In genomic region chr16:81863630-81864352, GRCh38 we compare ENCODE assay signal across 9 cellular contexts.
A peak's percentile ranks its signal among the peaks of the same experiment; 100 is the strongest.
DNase-seq lines count a peak whose midpoint lies in the region; ATAC-seq and TF ChIP-seq lines count a peak whose summit lies in the region.
"Had no signal": no experiment of that assay in that cellular context is flagged by ENCODE, and none has a peak within 500 bp of the region (broad histone marks: within the 10 kb centered on the region; RNA-seq: fewer than 3 reads in every experiment).

No MANE protein-coding gene starts in this region.

- TF ChIP-seq CTCF in activated B cell treated with CpG ODN at 0.5 μM for 24 hours (IDR thresholded peaks at IDR 0.05): no peak

- no peaks in the 10 kb centered on the region for H3K4me1 ChIP-seq in SJCRH30

- H3K27me3 Mint-ChIP-seq in activated B cell treated with CpG ODN at 0.5 μM for 24 hours: no peaks in the 10 kb centered on the region
- H3K27me3 Mint-ChIP-seq in activated T-helper 2 cell treated with anti-CD3 and anti-CD28 coated beads, Interferon-gamma antibody, Interleukin-2, Interleukin-4, amounts not matched to agents 10 μg/mL and 5 μg/mL and 100 μg/mL, durations not matched to agents 14 hours and 24 hours and 36 hours (ENCODE audit: low read depth): no peaks in the 10 kb centered on the region

- no peak overlapping the region for H3K4me3 ChIP-seq in SJCRH30

- CTCF ChIA-PET in activated B cell treated with CpG ODN at 0.5 μM for 24 hours (lab: Charles Lee): interaction anchor here (0.6 to 1.4 kb wide), 4 partner anchors 10 to 89 kb away, joined by 3 to 10 read pairs (median 3); no protein-coding TSS in a partner anchor

- H3K9me3 Mint-ChIP-seq in activated B cell treated with CpG ODN at 0.5 μM for 24 hours: no peaks in the 10 kb centered on the region
- H3K9me3 Mint-ChIP-seq in activated T-helper 2 cell treated with anti-CD3 and anti-CD28 coated beads, Interferon-gamma antibody, Interleukin-2, Interleukin-4, amounts not matched to agents 10 μg/mL and 5 μg/mL and 100 μg/mL, durations not matched to agents 14 hours and 24 hours and 36 hours: no peaks in the 10 kb centered on the region

- intact Hi-C loops in activated B cell treated with CpG ODN at 0.5 μM for 24 hours (cut with micrococcal nuclease): loop anchor here (1.0 to 10.0 kb wide), 3 partner anchors 21 to 859 kb away; partner anchors contain the start of genes CENPN and CMC2
- intact Hi-C loops in activated T-helper 2 cell treated with anti-CD3 and anti-CD28 coated beads, Interferon-gamma antibody, Interleukin-2, Interleukin-4, amounts not matched to agents 10 μg/mL and 5 μg/mL and 100 μg/mL, durations not matched to agents 14 hours and 24 hours and 36 hours (cut with micrococcal nuclease): no loop called here

- H3K36me3 ChIP-seq in SJCRH30: no peaks in the 10 kb centered on the region

- DNase-seq in activated B cell treated with CpG ODN at 0.5 μM for 24 hours: no peak
- no peak for DNase-seq in activated T-helper 2 cell treated with anti-CD3 and anti-CD28 coated beads, Interferon-gamma antibody, Interleukin-2, Interleukin-4, amounts not matched to agents 10 μg/mL and 5 μg/mL and 100 μg/mL, durations not matched to agents 14 hours and 24 hours and 36 hours (ENCODE audit: low spot score)
- no peak for DNase-seq in GF-D8 (lab: John Stamatoyannopoulos, UW)
- no peak for DNase-seq in activated CD4-positive, alpha-beta T cell treated with anti-CD3 and anti-CD28 coated beads for 1 hour
- no peak for DNase-seq in SJCRH30
- DNase-seq: SHP77 had no signal

- H3K27ac Mint-ChIP-seq in activated B cell treated with CpG ODN at 0.5 μM for 24 hours: peak overlapping the region; percentile 88
- H3K27ac Mint-ChIP-seq in activated T-helper 2 cell treated with anti-CD3 and anti-CD28 coated beads, Interferon-gamma antibody, Interleukin-2, Interleukin-4, amounts not matched to agents 10 μg/mL and 5 μg/mL and 100 μg/mL, durations not matched to agents 14 hours and 24 hours and 36 hours: no peak overlapping the region

- H3K36me3 Mint-ChIP-seq in activated B cell treated with CpG ODN at 0.5 μM for 24 hours (ENCODE audit: low read depth): peaks cover 76% of the 10 kb centered on the region
- H3K36me3 Mint-ChIP-seq in activated T-helper 2 cell treated with anti-CD3 and anti-CD28 coated beads, Interferon-gamma antibody, Interleukin-2, Interleukin-4, amounts not matched to agents 10 μg/mL and 5 μg/mL and 100 μg/mL, durations not matched to agents 14 hours and 24 hours and 36 hours (ENCODE audit: low read depth): no peaks in the 10 kb centered on the region

- no peak overlapping the region for H3K27ac ChIP-seq in SJCRH30

- ATAC-seq in GM18502 (IDR thresholded peaks at IDR 0.05; ENCODE audit: poor library complexity, unreplicated experiment) (peak; percentile 78), GM21423 (IDR thresholded peaks at IDR 0.05; ENCODE audit: unreplicated experiment) (peak; percentile 67), HG03135 (IDR thresholded peaks at IDR 0.05; ENCODE audit: unreplicated experiment) (peak; percentile 68), activated B cell treated with CpG ODN at 0.5 μM for 24 hours (ENCODE audit: low read depth) (peak; percentile 73)

- H3K4me3 Mint-ChIP-seq in activated B cell treated with CpG ODN at 0.5 μM for 24 hours: peak overlapping the region; percentile 71
- no peak overlapping the region for H3K4me3 Mint-ChIP-seq in activated T-helper 2 cell treated with anti-CD3 and anti-CD28 coated beads, Interferon-gamma antibody, Interleukin-2, Interleukin-4, amounts not matched to agents 10 μg/mL and 5 μg/mL and 100 μg/mL, durations not matched to agents 14 hours and 24 hours and 36 hours (ENCODE audit: low read depth)

- H3K27me3 ChIP-seq in SJCRH30: no peaks in the 10 kb centered on the region

- no peaks in the 10 kb centered on the region for H3K9me3 ChIP-seq in SJCRH30 (replicated peaks)

- POLR2A ChIA-PET in activated B cell treated with CpG ODN at 0.5 μM for 24 hours (lab: Charles Lee): interaction anchor here (0.7 to 2.8 kb wide), 10 partner anchors 10 to 125 kb away, joined by 3 to 12 read pairs (median 7); partner anchors contain the start of gene PLCG2

- H3K4me1 Mint-ChIP-seq in activated B cell treated with CpG ODN at 0.5 μM for 24 hours: peaks cover 74% of the 10 kb centered on the region
- H3K4me1 Mint-ChIP-seq in activated T-helper 2 cell treated with anti-CD3 and anti-CD28 coated beads, Interferon-gamma antibody, Interleukin-2, Interleukin-4, amounts not matched to agents 10 μg/mL and 5 μg/mL and 100 μg/mL, durations not matched to agents 14 hours and 24 hours and 36 hours (ENCODE audit: low read depth): no peaks in the 10 kb centered on the region
